Comparison of ENCODE assay signal across 26 cellular contexts in genomic region chr9:112043423-112043822, GRCh38.
DNase-seq lines count a peak whose midpoint lies in the region; ATAC-seq, FAIRE-seq and TF ChIP-seq lines count a peak whose summit lies in the region.
"Had no signal": no experiment of that assay in that cellular context is flagged by ENCODE, and none has a peak within 500 bp of the region (broad histone marks: within the 10 kb centered on the region; RNA-seq: fewer than 3 reads in every experiment).

No MANE protein-coding gene starts in this region.

- H2AFZ ChIP-seq in osteoblast (ENCODE audit: low read length), result no peak overlapping the region

- FAIRE-seq in RCC 7860 (lab: Jason Lieb, UNC), result peak; percentile 40
- FAIRE-seq: endothelial cell of umbilical vein had no signal

- H3K27me3 Mint-ChIP-seq in CD14-positive monocyte (ENCODE audit: low read depth in 3 of 3) (peaks cover 0 to 2% (median 1%) of the 10 kb centered on the region in 3 donors), natural killer cell (ENCODE audit: low read depth in 2 of 2) (no peaks in the 10 kb centered on the region)
- H3K27me3 Mint-ChIP-seq: CD4-positive, CD25-positive, alpha-beta regulatory T cell; central memory CD8-positive, alpha-beta T cell had no signal

- H3K9me3 Mint-ChIP-seq in CD14-positive monocyte (peaks cover 0 to 3% (median 0%) of the 10 kb centered on the region in 7 donors), natural killer cell (peaks cover 0 to 2% of the 10 kb centered on the region in 2 donors)
- H3K9me3 Mint-ChIP-seq: central memory CD8-positive, alpha-beta T cell had no signal

- H3K36me3 Mint-ChIP-seq in CD14-positive monocyte, result peaks cover 64 to 77% of the 10 kb centered on the region in 2 donors
- H3K36me3 Mint-ChIP-seq in natural killer cell, result peaks cover 46% of the 10 kb centered on the region

- no peak overlapping the region for H3K4me2 ChIP-seq in osteoblast (ENCODE audit: insufficient read depth, low read length)
- H3K4me2 ChIP-seq: KMS-11 had no signal

- H3K4me1 Mint-ChIP-seq in CD14-positive monocyte (peaks cover 9% of the 10 kb centered on the region), natural killer cell (peaks cover 29 to 42% of the 10 kb centered on the region in 2 donors)

- no peaks in the 10 kb centered on the region for H3K27me3 ChIP-seq in osteoblast (ENCODE audit: insufficient read depth, low read length)
- H3K27me3 ChIP-seq: dorsolateral prefrontal cortex, gastrocnemius medialis, neutrophil, stomach, tibial nerve had no signal

- H3K9me3 ChIP-seq in osteoblast (ENCODE audit: low read depth, low read length), result no peaks in the 10 kb centered on the region
- H3K9me3 ChIP-seq: gastrocnemius medialis, neutrophil, stomach, tibial nerve had no signal

- no peak for TF ChIP-seq CTCF in CD14-positive monocyte (IDR thresholded peaks at IDR 0.05)
- no peak for TF ChIP-seq CTCF in osteoblast (IDR thresholded peaks at IDR 0.05; ENCODE audit: extremely low read depth, low read depth, low read length)
- no peak for TF ChIP-seq CTCF in natural killer cell (IDR thresholded peaks at IDR 0.05)

- H3K27ac Mint-ChIP-seq in CD14-positive monocyte, result peak overlapping the region in 4 of 7 donors; percentile 3 to 43 (median 40)
- H3K27ac Mint-ChIP-seq in natural killer cell, result no peak overlapping the region
- H3K27ac Mint-ChIP-seq: activated CD4-positive, alpha-beta T cell treated with anti-CD3 and anti-CD28 coated beads for 36 hours had no signal

- ATAC-seq in natural killer cell, result no peak
- ATAC-seq: activated CD4-positive, alpha-beta T cell treated with anti-CD3 and anti-CD28 coated beads for 36 hours; activated T-cell treated with anti-CD3 and anti-CD28 coated beads, Interleukin-2, amount 50 U/mL, for 4 hours; gastrocnemius medialis; Right ventricle myocardium inferior had no signal

- H3K27ac ChIP-seq in epithelial cell of prostate (peak overlapping the region; percentile 78), osteoblast (ENCODE audit: low read depth, low read length) (peak overlapping the region; percentile 91)
- H3K27ac ChIP-seq: dorsolateral prefrontal cortex, gastrocnemius medialis, KMS-11, neutrophil, stomach, tibial nerve had no signal

- no peak overlapping the region for H3K4me3 ChIP-seq in osteoblast (ENCODE audit: insufficient read depth, low read length)
- H3K4me3 ChIP-seq: dorsolateral prefrontal cortex, gastrocnemius medialis, stomach, tibial nerve had no signal

- intact Hi-C loops in CD14-positive monocyte (cut with micrococcal nuclease), result no loop called here
- intact Hi-C loops in natural killer cell (cut with micrococcal nuclease), result no loop called here

- H3K79me2 ChIP-seq in osteoblast (ENCODE audit: insufficient read depth, low read length), result peaks cover 8% of the 10 kb centered on the region

- peaks cover 52% of the 10 kb centered on the region for H3K4me1 ChIP-seq in osteoblast (ENCODE audit: insufficient read depth, low read length)
- H3K4me1 ChIP-seq: gastrocnemius medialis had no signal

- H4K20me1 ChIP-seq in osteoblast (ENCODE audit: insufficient read depth, low read length), result no peaks in the 10 kb centered on the region

- no peak overlapping the region for H3K4me3 Mint-ChIP-seq in CD14-positive monocyte
- H3K4me3 Mint-ChIP-seq in natural killer cell, result no peak overlapping the region
- H3K4me3 Mint-ChIP-seq: activated CD4-positive, alpha-beta T cell treated with anti-CD3 and anti-CD28 coated beads for 36 hours; activated T-cell treated with anti-CD3 and anti-CD28 coated beads, Interleukin-2, amount 50 U/mL, for 4 hours; CD4-positive, CD25-positive, alpha-beta regulatory T cell; central memory CD8-positive, alpha-beta T cell had no signal

- no peak for DNase-seq in CD14-positive monocyte (ENCODE audit: low spot score)
- peak; percentile 44 for DNase-seq in RCC 7860 (ENCODE audit: low spot score)
- DNase-seq in epithelial cell of prostate (ENCODE audit: low read depth, low spot score), result no peak
- no peak for DNase-seq in osteoblast (ENCODE audit: insufficient read length, low spot score, missing footprints)
- no peak for DNase-seq in D341Med (ENCODE audit: low spot score)
- DNase-seq in natural killer cell, result no peak
- DNase-seq in KG1 (lab: John Stamatoyannopoulos, UW), result no peak
- no peak for DNase-seq in stimulated activated naive CD4-positive, alpha-beta T cell (lab: John Stamatoyannopoulos, UW)
- DNase-seq: activated CD4-positive, alpha-beta T cell treated with anti-CD3 and anti-CD28 coated beads for 36 hours; activated CD8-positive, alpha-beta memory T cell treated with anti-CD3 and anti-CD28 coated beads for 24 hours; activated naive CD4-positive, alpha-beta T cell treated with Interleukin-2 at 50 U/mL for 16 hours; activated T-cell treated with anti-CD3 and anti-CD28 coated beads, Interleukin-2, amount 50 U/mL, for 4 hours; CD4-positive, CD25-positive, alpha-beta regulatory T cell; dorsolateral prefrontal cortex; gastrocnemius medialis; GF-D8; hippocampal formation; NCI-H146; NCI-H526; stomach had no signal

- no peaks in the 10 kb centered on the region for H3K36me3 ChIP-seq in osteoblast (ENCODE audit: insufficient read depth, low read length)
- H3K36me3 ChIP-seq: gastrocnemius medialis, tibial nerve had no signal

Comparison
In these comparisons a context has a peak if more than half of its experiments do, and no peak if none do; other contexts are left out.
1. H3K27ac Mint-ChIP-seq: peak in CD14-positive monocyte (4 of 7); none in natural killer cell (0 of 2).